In genomic region chr15:38972831-38973230, GRCh38 we compare ENCODE assay signal across 18 cellular contexts.
"Had no signal": no experiment of that assay in that cellular context is flagged by ENCODE, and none has a peak within 500 bp of the region (broad histone marks: within the 10 kb centered on the region; RNA-seq: fewer than 3 reads in every experiment).

No MANE protein-coding gene starts in this region.

- H3K4me3 Mint-ChIP-seq: activated naive CD4-positive, alpha-beta T cell treated with anti-CD3 and anti-CD28 coated beads, Interleukin-2, amount 50 U/mL, for 24 hours; effector memory CD8-positive, alpha-beta T cell; naive B cell had no signal

- H3K36me3 Mint-ChIP-seq: activated naive CD4-positive, alpha-beta T cell treated with anti-CD3 and anti-CD28 coated beads, Interleukin-2, amount 50 U/mL, for 24 hours had no signal

- H3K27ac Mint-ChIP-seq: activated naive CD4-positive, alpha-beta T cell treated with anti-CD3 and anti-CD28 coated beads, Interleukin-2, amount 50 U/mL, for 24 hours; effector memory CD8-positive, alpha-beta T cell; naive B cell had no signal

- DNase-seq: activated CD4-positive, alpha-beta T cell treated with anti-CD3 and anti-CD28 coated beads for 1 hour; activated CD4-positive, alpha-beta T cell treated with anti-CD3 and anti-CD28 coated beads, Interleukin-2, amount 50 U/mL, for 48 hours; activated gamma-delta T cell; effector memory CD8-positive, alpha-beta T cell; foreskin melanocyte; hypothalamus; left lung; naive B cell; pancreas; stimulated activated CD8-positive, alpha-beta memory T cell treated with anti-CD3 and anti-CD28 coated beads, Interleukin-4, amount 100 ng/mL, for 48 hours; stimulated activated naive CD4-positive, alpha-beta T cell; SW 1271; T-helper 2 cell had no signal

- H3K9me3 ChIP-seq: ascending aorta, pancreas had no signal

- ATAC-seq: effector memory CD8-positive, alpha-beta T cell; left lung; pancreas; sciatic nerve had no signal

- H3K27ac ChIP-seq: ascending aorta, epithelial cell of prostate, left lung, pancreas, VCaP had no signal

- H3K36me3 ChIP-seq: ascending aorta, left lung, pancreas had no signal

- H3K4me1 ChIP-seq: ascending aorta, left lung, pancreas had no signal

- H3K4me1 Mint-ChIP-seq: activated naive CD4-positive, alpha-beta T cell treated with anti-CD3 and anti-CD28 coated beads, Interleukin-2, amount 50 U/mL, for 24 hours; naive B cell had no signal

- H3K4me3 ChIP-seq: ascending aorta, left lung, pancreas had no signal

- H3K27me3 ChIP-seq: ascending aorta, left lung, pancreas had no signal
